Comparison of ENCODE assay signal across 15 cellular contexts in genomic region chr12:38772427-38772826, GRCh38.
"Had no signal": no experiment of that assay in that cellular context is flagged by ENCODE, and none has a peak within 500 bp of the region (broad histone marks: within the 10 kb centered on the region; RNA-seq: fewer than 3 reads in every experiment).

No MANE protein-coding gene starts in this region.

- DNase-seq: activated gamma-delta T cell treated with Interleukin-2 at 50 U/mL for 16 hours, cortex of kidney, heart right ventricle, left colon, lower lobe of right lung, mesendoderm, mucosa of descending colon, posterior cingulate gyrus, thyroid gland, upper lobe of right lung had no signal

- FAIRE-seq: endometrium, keratinocyte had no signal

- H3K36me3 Mint-ChIP-seq: neural progenitor cell had no signal

- H3K27me3 Mint-ChIP-seq: activated CD8-positive, alpha-beta T cell treated with anti-CD3 and anti-CD28 coated beads for 36 hours had no signal

- H3K4me1 Mint-ChIP-seq: neural progenitor cell had no signal

- H3K27ac Mint-ChIP-seq: neural progenitor cell had no signal

- H3K9me3 Mint-ChIP-seq: activated CD8-positive, alpha-beta T cell treated with anti-CD3 and anti-CD28 coated beads for 36 hours; neural progenitor cell; T-helper 1 cell treated with Interleukin-12 subunit alpha and Interleukin-12 subunit beta and Interleukin-4 antibody, amounts not matched to agents 30 μg/mL and 1 μg/mL, for 36 hours had no signal

- ATAC-seq: heart right ventricle had no signal

- H3K4me3 Mint-ChIP-seq: neural progenitor cell had no signal
